8 cellular contexts compared by ENCODE assay signal in the genomic region with DNA sequence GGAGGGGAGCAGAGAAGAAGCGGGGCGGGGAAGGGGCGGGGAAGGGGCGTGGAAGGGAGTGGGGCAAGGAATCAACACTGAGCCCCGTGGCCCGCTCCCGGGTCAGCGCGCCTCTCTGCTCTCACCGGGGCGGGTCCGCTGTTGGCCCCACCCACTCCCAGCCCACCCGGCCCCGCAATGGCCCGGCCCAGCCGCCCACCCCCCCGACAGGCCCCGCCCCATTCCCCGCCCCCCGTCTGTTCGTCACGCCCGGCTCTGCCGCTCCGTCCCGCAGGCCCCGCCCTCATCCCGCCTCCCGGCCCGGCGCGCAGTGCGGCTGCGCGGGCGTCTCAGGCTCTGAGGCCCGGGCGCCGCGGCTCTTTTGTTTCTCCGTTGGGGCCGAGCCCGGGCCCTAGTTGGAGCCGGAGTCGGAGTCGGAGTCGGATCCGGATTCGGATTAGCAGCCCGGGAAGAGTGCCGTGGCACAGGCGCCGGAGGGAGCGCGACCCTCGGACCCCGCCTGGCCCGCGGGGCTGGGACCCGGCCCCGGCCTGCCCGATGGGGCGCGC. TPM values are rescaled to one million over a fixed set of nuclear protein-coding genes. Genes with fewer than 3 reads are reported as not detected.
A peak's percentile ranks its signal among the peaks of the same experiment; 100 is the strongest.
DNase-seq lines count a peak whose midpoint lies in the region; ATAC-seq and TF ChIP-seq lines count a peak whose summit lies in the region.

ULK1 (plus strand) TSS at position 310 of the 548 bp plus-strand sequence. CDS start 380 bp downstream, outside the sequence.

- H3K4me3 ChIP-seq in WI38 (ENCODE audit: low read depth, low read length): peak within 1 kb of the TSS; percentile 68
- peak within 1 kb of the TSS; percentile 60 to 75 (median 63) for H3K4me3 ChIP-seq in mammary epithelial cell (replicated peaks in 1 of 3; ENCODE audit: insufficient read depth in 1 of 3, low read depth in 2 of 3, low read length in 3 of 3)

- H3K27me3 ChIP-seq in mammary epithelial cell (ENCODE audit: insufficient read depth, low read length): no peaks in the 10 kb centered on the region

- ATAC-seq in HG03159 (IDR thresholded peaks at IDR 0.05; ENCODE audit: unreplicated experiment): peak; percentile 77

- CTCF ChIA-PET in mammary epithelial cell (lab: Charles Lee; ENCODE audit: low non-redundant PET): no interaction called here

- peak; percentile 85 for TF ChIP-seq POLR2A in GM18951 (IDR thresholded peaks at IDR 0.05; ENCODE audit: extremely low read depth, insufficient read depth, insufficient read length)

- BruUV-seq in mammary epithelial cell (replicated peaks; lab: Mats Ljungman, UMichigan): no TSS peak

- peak within 1 kb of the TSS; percentile 63 for H3K9ac ChIP-seq in mammary epithelial cell (ENCODE audit: insufficient read depth, low read length)

- peaks cover 23% of the 10 kb centered on the region for H3K4me1 ChIP-seq in mammary epithelial cell (ENCODE audit: insufficient read depth, low read length)

- WGBS in mammary epithelial cell (ENCODE audit: low coverage, missing lambda C conversion rate): no CpG with 5 or more reads among the region's 64 CpGs

- H3K27ac ChIP-seq in mammary epithelial cell (ENCODE audit: insufficient read depth, low read depth, low read length): peak within 1 kb of the TSS; percentile 74

- H3K4me2 ChIP-seq in mammary epithelial cell (ENCODE audit: insufficient read depth, low read depth, low read length): peak within 1 kb of the TSS; percentile 95

- H3K79me2 ChIP-seq in mammary epithelial cell (ENCODE audit: insufficient read depth, low read length): peaks cover 7% of the 10 kb centered on the region

- peaks cover 0 to 1% (median 0%) of the 10 kb centered on the region in 6 donors for H3K9me3 Mint-ChIP-seq in immature natural killer cell

- H4K20me1 ChIP-seq in mammary epithelial cell (ENCODE audit: insufficient read depth, low read length): no peaks in the 10 kb centered on the region

- peaks cover 11 to 24% of the 10 kb centered on the region in 2 donors for H3K4me1 Mint-ChIP-seq in immature natural killer cell

- peaks cover 0 to 5% (median 4%) of the 10 kb centered on the region in 3 donors for H3K27me3 Mint-ChIP-seq in immature natural killer cell (ENCODE audit: low read depth in 3 of 3)

- DNase-seq in AG08396 (ENCODE audit: low spot score) (peak; percentile 100), NCI-H2227 (lab: John Stamatoyannopoulos, UW; ENCODE audit: unreplicated experiment) (peak; percentile 94), mammary epithelial cell (peak; percentile 79), immature natural killer cell (peak; percentile 91 to 92 (median 92)), smooth muscle cell of the brain vasculature (ENCODE audit: low read depth, low spot score) (peak; percentile 51)

- no peaks in the 10 kb centered on the region for H3K9me3 ChIP-seq in mammary epithelial cell (replicated peaks; ENCODE audit: insufficient read depth, low read length)

- H3K4me3 Mint-ChIP-seq in immature natural killer cell: peak within 1 kb of the TSS; percentile 83 to 86 (median 85)

- peak within 1 kb of the TSS; percentile 64 to 93 (median 87) for H3K27ac Mint-ChIP-seq in immature natural killer cell

- dilution Hi-C loops in mammary epithelial cell (cut with HindIII; ENCODE audit: low sequenced_read_pairs): no loop called here

- H3K36me3 Mint-ChIP-seq in immature natural killer cell: no peaks in the 10 kb centered on the region

- in situ Hi-C loops in GM18951 (cut with MboI; ENCODE audit: low sequenced_read_pairs, unreplicated experiment) (no loop called here), mammary epithelial cell (cut with MboI; ENCODE audit: low sequenced_read_pairs in 2 of 2) (no loop called here)

- H2AFZ ChIP-seq in mammary epithelial cell (ENCODE audit: low read depth, low read length): peak within 1 kb of the TSS; percentile 91

- no peaks in the 10 kb centered on the region for H3K36me3 ChIP-seq in mammary epithelial cell (ENCODE audit: insufficient read depth, low read length)

- TF ChIP-seq CTCF in WI38 (IDR thresholded peaks at IDR 0.05; ENCODE audit: low read depth, low read length): no peak
- TF ChIP-seq CTCF in mammary epithelial cell (conservative IDR thresholded peaks at IDR 0.05 in 1 of 2, IDR thresholded peaks at IDR 0.05 in 1 of 2; ENCODE audit: extremely low read depth in 1 of 2, insufficient read depth in 1 of 2, low read depth in 1 of 2, low read length in 2 of 2): no peak

- intact Hi-C loops in mammary epithelial cell (cut with micrococcal nuclease): no loop called here

RNA-seq across cellular contexts. Expression of gene ULK1, which starts in this region (rescaled TPM):
- 10 to 100 TPM in 1 of 2 donors, 1 to 10 TPM in 1; 9.8 to 19.0 TPM for total RNA-seq in mammary epithelial cell
- polyA plus RNA-seq in mammary epithelial cell: 6.2 TPM
- 2.7 TPM for polyA minus RNA-seq in mammary epithelial cell
- 1 to 10 TPM in 1 of 3 donors, under 1 TPM in 1, not detected in 1; 0.36 to 1.2 TPM for polyA plus RNA-seq in immature natural killer cell

Comparison
In these comparisons a context has a peak if more than half of its experiments do, and no peak if none do; other contexts are left out.
1. Peak in every context shown above with its lines: DNase-seq, ATAC-seq, H3K4me3 ChIP-seq and H3K27ac ChIP-seq.